In the genomic region with DNA sequence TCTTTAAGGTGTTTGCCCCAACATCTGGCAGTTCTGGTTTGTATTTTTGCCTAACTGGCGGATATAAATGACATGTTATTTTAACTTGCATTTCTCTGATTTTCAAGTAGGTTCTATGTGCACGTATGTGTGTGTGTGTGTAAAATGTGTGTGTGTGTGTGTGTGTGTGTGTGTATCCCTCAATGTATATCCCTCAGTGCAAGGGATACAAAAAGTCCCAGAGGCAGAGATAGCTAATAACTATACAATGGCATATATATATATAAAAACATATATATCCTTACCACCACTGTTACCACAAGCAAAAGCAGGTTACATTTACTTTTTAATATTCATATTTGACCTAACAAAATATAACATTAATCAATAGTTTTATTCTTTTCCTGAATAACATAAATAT, we compare ENCODE assay signal across 17 cellular contexts.
DNase-seq lines count a peak whose midpoint lies in the region; ATAC-seq lines count a peak whose summit lies in the region.
"Had no signal": no experiment of that assay in that cellular context is flagged by ENCODE, and none has a peak within 500 bp of the region (broad histone marks: within the 10 kb centered on the region; RNA-seq: fewer than 3 reads in every experiment).

No MANE protein-coding gene starts in this region.

- intact Hi-C loops in CD4-positive, alpha-beta memory T cell (cut with micrococcal nuclease): no loop called here

- no peaks in the 10 kb centered on the region for H3K4me1 ChIP-seq in CD4-positive, alpha-beta memory T cell (ENCODE audit: insufficient read depth, low read length)
- H3K4me1 ChIP-seq: tibial nerve had no signal

- no peaks in the 10 kb centered on the region for H3K36me3 ChIP-seq in CD4-positive, alpha-beta memory T cell (ENCODE audit: insufficient read depth, low read length)
- H3K36me3 ChIP-seq: pancreas, tibial nerve had no signal

- no peak overlapping the region for H3K27ac ChIP-seq in CD4-positive, alpha-beta memory T cell (ENCODE audit: low read depth, low read length)
- H3K27ac ChIP-seq: C4-2B, hepatocyte, pancreas, tibial nerve had no signal

- H3K36me3 Mint-ChIP-seq in CD4-positive, alpha-beta memory T cell: no peaks in the 10 kb centered on the region
- H3K36me3 Mint-ChIP-seq in IgD-negative memory B cell: no peaks in the 10 kb centered on the region
- H3K36me3 Mint-ChIP-seq in activated naive CD8-positive, alpha-beta T cell treated with anti-CD3 and anti-CD28 coated beads, Interleukin-2, amount 50 U/mL, for 24 hours (ENCODE audit: low read depth): no peaks in the 10 kb centered on the region
- peaks cover 0 to 4% (median 0%) of the 10 kb centered on the region in 3 donors for H3K36me3 Mint-ChIP-seq in naive thymus-derived CD8-positive, alpha-beta T cell
- H3K36me3 Mint-ChIP-seq: mesothelial cell of epicardium had no signal

- no peaks in the 10 kb centered on the region for H3K9me3 ChIP-seq in CD4-positive, alpha-beta memory T cell (ENCODE audit: control insufficient read depth in 1 of 2, low read length in 2 of 2)
- H3K9me3 ChIP-seq: pancreas, tibial nerve had no signal

- peaks cover 4% of the 10 kb centered on the region for H3K27me3 ChIP-seq in CD4-positive, alpha-beta memory T cell (ENCODE audit: insufficient read depth, low read length)
- H3K27me3 ChIP-seq: hepatocyte, pancreas, tibial nerve had no signal

- peak overlapping the region in 3 of 7 donors; percentile 58 to 85 (median 82) for H3K27ac Mint-ChIP-seq in CD4-positive, alpha-beta memory T cell
- H3K27ac Mint-ChIP-seq in IgD-negative memory B cell: no peak overlapping the region
- H3K27ac Mint-ChIP-seq in activated naive CD8-positive, alpha-beta T cell treated with anti-CD3 and anti-CD28 coated beads, Interleukin-2, amount 50 U/mL, for 24 hours: no peak overlapping the region
- peak overlapping the region in 7 of 10 donors; percentile 22 to 89 (median 63) for H3K27ac Mint-ChIP-seq in naive thymus-derived CD8-positive, alpha-beta T cell
- H3K27ac Mint-ChIP-seq: mesothelial cell of epicardium had no signal

- H3K27me3 Mint-ChIP-seq in CD4-positive, alpha-beta memory T cell: peaks cover under 1 to 10% of the 10 kb centered on the region in 2 donors
- peaks cover 18% of the 10 kb centered on the region for H3K27me3 Mint-ChIP-seq in IgD-negative memory B cell
- peaks cover 31% of the 10 kb centered on the region for H3K27me3 Mint-ChIP-seq in activated naive CD8-positive, alpha-beta T cell treated with anti-CD3 and anti-CD28 coated beads, Interleukin-2, amount 50 U/mL, for 24 hours
- peaks cover 9 to 24% (median 15%) of the 10 kb centered on the region in 5 donors for H3K27me3 Mint-ChIP-seq in naive thymus-derived CD8-positive, alpha-beta T cell

- H3K4me1 Mint-ChIP-seq in CD4-positive, alpha-beta memory T cell: peaks cover 9 to 10% (median 9%) of the 10 kb centered on the region in 4 donors
- peaks cover 4 to 7% (median 6%) of the 10 kb centered on the region in 3 donors for H3K4me1 Mint-ChIP-seq in IgD-negative memory B cell
- peaks cover 7% of the 10 kb centered on the region for H3K4me1 Mint-ChIP-seq in activated naive CD8-positive, alpha-beta T cell treated with anti-CD3 and anti-CD28 coated beads, Interleukin-2, amount 50 U/mL, for 24 hours
- peaks cover 2 to 10% (median 8%) of the 10 kb centered on the region in 4 donors for H3K4me1 Mint-ChIP-seq in naive thymus-derived CD8-positive, alpha-beta T cell
- H3K4me1 Mint-ChIP-seq: mesothelial cell of epicardium had no signal

- peak overlapping the region; percentile 73 to 86 (median 78) for H3K4me3 Mint-ChIP-seq in CD4-positive, alpha-beta memory T cell
- peak overlapping the region in 3 of 4 donors; percentile 84 to 85 (median 85) for H3K4me3 Mint-ChIP-seq in IgD-negative memory B cell
- peak overlapping the region; percentile 35 for H3K4me3 Mint-ChIP-seq in activated naive CD8-positive, alpha-beta T cell treated with anti-CD3 and anti-CD28 coated beads, Interleukin-2, amount 50 U/mL, for 24 hours
- H3K4me3 Mint-ChIP-seq in naive thymus-derived CD8-positive, alpha-beta T cell: peak overlapping the region; percentile 64 to 91 (median 77)
- H3K4me3 Mint-ChIP-seq: mesothelial cell of epicardium had no signal

- POLR2A ChIA-PET in CD4-positive, alpha-beta memory T cell (lab: Charles Lee; ENCODE audit: partially characterized antibody): no interaction called here
- POLR2A ChIA-PET in naive thymus-derived CD8-positive, alpha-beta T cell (lab: Charles Lee): no interaction called here

- CTCF ChIA-PET in CD4-positive, alpha-beta memory T cell (lab: Charles Lee; ENCODE audit: partially characterized antibody): no interaction called here

- no peak for ATAC-seq in activated naive CD8-positive, alpha-beta T cell treated with anti-CD3 and anti-CD28 coated beads, Interleukin-2, amount 50 U/mL, for 24 hours
- ATAC-seq in naive thymus-derived CD8-positive, alpha-beta T cell: no peak
- no peak for ATAC-seq in GM19467 (IDR thresholded peaks at IDR 0.05; ENCODE audit: unreplicated experiment)

- no peak overlapping the region for H3K4me3 ChIP-seq in CD4-positive, alpha-beta memory T cell (ENCODE audit: low read length in 2 of 2)
- H3K4me3 ChIP-seq: hepatocyte, pancreas, tibial nerve had no signal

- DNase-seq in CD4-positive, alpha-beta memory T cell: no peak
- no peak for DNase-seq in activated naive CD8-positive, alpha-beta T cell treated with anti-CD3 and anti-CD28 coated beads, Interleukin-2, amount 50 U/mL, for 24 hours
- peak in 1 of 10 donors; percentile 4 for DNase-seq in naive thymus-derived CD8-positive, alpha-beta T cell
- DNase-seq in DMS 273 (lab: John Stamatoyannopoulos, UW; ENCODE audit: unreplicated experiment) (no peak), NCI-H774 (lab: John Stamatoyannopoulos, UW) (no peak)
- DNase-seq: activated CD4-positive, alpha-beta T cell treated with anti-CD3 and anti-CD28 coated beads for 1 hour; activated T-cell treated with anti-CD3 and anti-CD28 coated beads, Interleukin-2, amount 50 U/mL, for 1 hour; NCI-H1092 treated with DMSO at 0.1 percent for 48 hours; pancreas; SIG-M5; T-helper 9 cell had no signal

- peaks cover 0 to 3% (median 0%) of the 10 kb centered on the region in 8 donors for H3K9me3 Mint-ChIP-seq in CD4-positive, alpha-beta memory T cell
- no peaks in the 10 kb centered on the region for H3K9me3 Mint-ChIP-seq in IgD-negative memory B cell
- no peaks in the 10 kb centered on the region for H3K9me3 Mint-ChIP-seq in activated naive CD8-positive, alpha-beta T cell treated with anti-CD3 and anti-CD28 coated beads, Interleukin-2, amount 50 U/mL, for 24 hours
- H3K9me3 Mint-ChIP-seq in naive thymus-derived CD8-positive, alpha-beta T cell: peaks cover 0 to 2% (median 0%) of the 10 kb centered on the region in 9 donors
- H3K9me3 Mint-ChIP-seq: mesothelial cell of epicardium had no signal

Comparison
In these comparisons a context has a peak if more than half of its experiments do, and no peak if none do; other contexts are left out.
1. H3K27ac Mint-ChIP-seq: peak in naive thymus-derived CD8-positive, alpha-beta T cell (7 of 10); none in IgD-negative memory B cell (0 of 3) and activated naive CD8-positive, alpha-beta T cell treated with anti-CD3 and anti-CD28 coated beads, Interleukin-2, amount 50 U/mL, for 24 hours (single experiment).
2. H3K4me3 Mint-ChIP-seq: peak in every context shown above with its lines; median percentile 85 in IgD-negative memory B cell; 78 in CD4-positive, alpha-beta memory T cell; 77 in naive thymus-derived CD8-positive, alpha-beta T cell; 35 in activated naive CD8-positive, alpha-beta T cell treated with anti-CD3 and anti-CD28 coated beads, Interleukin-2, amount 50 U/mL, for 24 hours.